Comparison of ENCODE assay signal across 8 cellular contexts in genomic region chr10:73096041-73096451, GRCh38. TPM values are rescaled to one million over a fixed set of nuclear protein-coding genes. Genes with fewer than 3 reads are reported as not detected.
DNase-seq lines count a peak whose midpoint lies in the region; ATAC-seq and TF ChIP-seq lines count a peak whose summit lies in the region.

No MANE protein-coding gene starts in this region.

- H3K9me3 ChIP-seq in trophoblast cell (ENCODE audit: insufficient read depth, low read depth, low read length) (no peaks in the 10 kb centered on the region), upper lobe of left lung (no peaks in the 10 kb centered on the region)

- H3K4me2 ChIP-seq in trophoblast cell (ENCODE audit: low read length), result peak overlapping the region; percentile 66

- H3K9me3 Mint-ChIP-seq in activated naive CD4-positive, alpha-beta T cell treated with anti-CD3 and anti-CD28 coated beads, Interleukin-2, amount 50 U/mL, for 72 hours, result no peaks in the 10 kb centered on the region

- ATAC-seq in GM19351 (IDR thresholded peaks at IDR 0.05; ENCODE audit: unreplicated experiment), result peak; percentile 36
- peak; percentile 45 to 69 for ATAC-seq in activated naive CD4-positive, alpha-beta T cell treated with anti-CD3 and anti-CD28 coated beads, Interleukin-2, amount 50 U/mL, for 72 hours
- ATAC-seq in Right ventricle myocardium superior (ENCODE audit: poor library complexity), result peak; percentile 65
- ATAC-seq in upper lobe of left lung (ENCODE audit: low FRiP score in 2 of 2), result peak; percentile 74 to 84

- H3K14ac ChIP-seq in trophoblast cell (ENCODE audit: low read length), result peak overlapping the region; percentile 89

- peak overlapping the region; percentile 82 for H4K8ac ChIP-seq in trophoblast cell (ENCODE audit: low read depth, low read length)

- H4K91ac ChIP-seq in trophoblast cell (ENCODE audit: low read depth, low read length), result peak overlapping the region; percentile 89

- no peak for TF ChIP-seq CTCF in HL-60 (IDR thresholded peaks at IDR 0.05; ENCODE audit: insufficient read depth, low read length)
- TF ChIP-seq CTCF in upper lobe of left lung (IDR thresholded peaks at IDR 0.05), result no peak

- peaks cover 3 to 5% of the 10 kb centered on the region in 2 experiments for H3K36me3 ChIP-seq in trophoblast cell (ENCODE audit: control insufficient read depth in 1 of 2, insufficient read depth in 2 of 2, low read length in 2 of 2)
- H3K36me3 ChIP-seq in upper lobe of left lung, result no peaks in the 10 kb centered on the region

- peaks cover 8% of the 10 kb centered on the region for H3K79me2 ChIP-seq in trophoblast cell (ENCODE audit: control insufficient read depth, insufficient read depth, low read length, poor library complexity)

- peak overlapping the region; percentile 65 for H2AK5ac ChIP-seq in trophoblast cell (ENCODE audit: low read length)

- H3K79me1 ChIP-seq in trophoblast cell (ENCODE audit: low read length), result peaks cover 11% of the 10 kb centered on the region

- H3K27ac ChIP-seq in HL-60 (replicated peaks) (peak overlapping the region; percentile 91), trophoblast cell (ENCODE audit: low read depth, low read length) (peak overlapping the region; percentile 79), upper lobe of left lung (peak overlapping the region; percentile 91 to 98 (median 94))

- peak overlapping the region; percentile 20 for H2BK12ac ChIP-seq in trophoblast cell (ENCODE audit: low read length)

- no CpG with 5 or more reads among the region's 29 CpGs for WGBS in trophoblast cell (ENCODE audit: extremely low coverage, insufficient coverage, insufficient read length)
- 0 to 1% methylated on average over 29 of the region's 29 CpGs for WGBS in upper lobe of left lung, 2 donors

- peaks cover 0 to 15% of the 10 kb centered on the region in 2 donors for H3K36me3 Mint-ChIP-seq in activated naive CD4-positive, alpha-beta T cell treated with anti-CD3 and anti-CD28 coated beads, Interleukin-2, amount 50 U/mL, for 72 hours

- H3K4me3 ChIP-seq in HL-60 (replicated peaks; ENCODE audit: insufficient read depth, low read length) (peak overlapping the region; percentile 80), trophoblast cell (ENCODE audit: low read depth, low read length) (peak overlapping the region; percentile 88), upper lobe of left lung (peak overlapping the region; percentile 59 to 81 (median 74))

- H4K12ac ChIP-seq in trophoblast cell (ENCODE audit: low read depth, low read length), result peak overlapping the region; percentile 49

- peak overlapping the region; percentile 80 for H2BK120ac ChIP-seq in trophoblast cell (ENCODE audit: insufficient read depth, low read length, poor library complexity)

- peak overlapping the region; percentile 84 for H2BK5ac ChIP-seq in trophoblast cell (ENCODE audit: low read depth, low read length, poor library complexity)

- peak overlapping the region; percentile 93 for H3K18ac ChIP-seq in trophoblast cell (ENCODE audit: low read length)

- peak overlapping the region; percentile 51 for H3K4ac ChIP-seq in trophoblast cell (ENCODE audit: low read depth, low read length)

- TF ChIP-seq POLR2A in upper lobe of left lung (IDR thresholded peaks at IDR 0.05), result peak in 2 of 4 donors; percentile 30 to 47

- no peak overlapping the region for H3K23ac ChIP-seq in trophoblast cell (ENCODE audit: low read length)

- H3K27ac Mint-ChIP-seq in activated naive CD4-positive, alpha-beta T cell treated with anti-CD3 and anti-CD28 coated beads, Interleukin-2, amount 50 U/mL, for 72 hours, result peak overlapping the region; percentile 96 to 99

- peak overlapping the region; percentile 81 for H3K9ac ChIP-seq in trophoblast cell (ENCODE audit: low read length)

- H3K27me3 ChIP-seq in HL-60 (ENCODE audit: insufficient read depth, poor library complexity, severe bottlenecking) (no peaks in the 10 kb centered on the region), trophoblast cell (ENCODE audit: insufficient read depth, low read length) (no peaks in the 10 kb centered on the region), upper lobe of left lung (no peaks in the 10 kb centered on the region)

- H3K4me1 ChIP-seq in trophoblast cell (ENCODE audit: control insufficient read depth in 1 of 2, insufficient read depth in 2 of 2, low read length in 2 of 2) (no peaks in the 10 kb centered on the region), upper lobe of left lung (peaks cover 10 to 25% (median 17%) of the 10 kb centered on the region in 4 donors)

- intact Hi-C loops in Right ventricle myocardium superior (cut with DNase I), result loop anchor here (5.0 kb wide), 1 partner anchor 66 kb away; no protein-coding TSS in a partner anchor

- peak in 12 of 14 donors; percentile 41 to 82 (median 64) for DNase-seq in C1 segment of cervical spinal cord (lab: John Stamatoyannopoulos, UW)
- DNase-seq in HL-60 (ENCODE audit: low read depth in 1 of 2, low spot score in 1 of 2), result peak in 1 of 2 experiments; percentile 76
- DNase-seq in SKM-1 (lab: John Stamatoyannopoulos, UW; ENCODE audit: unreplicated experiment), result peak; percentile 38
- peak; percentile 71 to 80 for DNase-seq in activated naive CD4-positive, alpha-beta T cell treated with anti-CD3 and anti-CD28 coated beads, Interleukin-2, amount 50 U/mL, for 72 hours (ENCODE audit: low spot score in 2 of 2)
- peak; percentile 83 for DNase-seq in Right ventricle myocardium superior
- DNase-seq in trophoblast cell, result peak; percentile 75 to 83
- DNase-seq in upper lobe of left lung, result peak; percentile 79 to 88

- no peak for TF ChIP-seq EP300 in upper lobe of left lung (IDR thresholded peaks at IDR 0.05)

- H2AFZ ChIP-seq in trophoblast cell (ENCODE audit: insufficient read depth, low read length, poor library complexity), result peak overlapping the region; percentile 53

RNA-seq across cellular contexts. Expression of gene P4HA1, which starts 0.6 kb away (rescaled TPM):
- total RNA-seq in activated naive CD4-positive, alpha-beta T cell treated with anti-CD3 and anti-CD28 coated beads, Interleukin-2, amount 50 U/mL, for 72 hours, result 10 to 100 TPM in 1 of 2 donors, 1 to 10 TPM in 1; 9.5 to 62.2 TPM
- 79.2 TPM for total RNA-seq in Right ventricle myocardium superior
- 103 TPM in 2 replicates for polyA plus RNA-seq in trophoblast cell (2013)
- total RNA-seq in upper lobe of left lung, result 10 to 100 TPM; 13.4 to 50.0 (median 29.5) TPM

RNA-seq across cellular contexts. Expression of gene NUDT13, which starts 14.2 kb away (rescaled TPM):
- total RNA-seq in activated naive CD4-positive, alpha-beta T cell treated with anti-CD3 and anti-CD28 coated beads, Interleukin-2, amount 50 U/mL, for 72 hours, result 1 to 10 TPM in 1 of 2 donors, under 1 TPM in 1; 0.18 to 1.2 TPM
- 4.1 TPM for total RNA-seq in Right ventricle myocardium superior
- 0.96 and 1.4 TPM in 2 replicates for polyA plus RNA-seq in trophoblast cell (2013)
- 1 to 10 TPM; 1.0 to 4.6 (median 2.7) TPM for total RNA-seq in upper lobe of left lung
